ENCODE assay signal across 1 cellular context in the genomic region with DNA sequence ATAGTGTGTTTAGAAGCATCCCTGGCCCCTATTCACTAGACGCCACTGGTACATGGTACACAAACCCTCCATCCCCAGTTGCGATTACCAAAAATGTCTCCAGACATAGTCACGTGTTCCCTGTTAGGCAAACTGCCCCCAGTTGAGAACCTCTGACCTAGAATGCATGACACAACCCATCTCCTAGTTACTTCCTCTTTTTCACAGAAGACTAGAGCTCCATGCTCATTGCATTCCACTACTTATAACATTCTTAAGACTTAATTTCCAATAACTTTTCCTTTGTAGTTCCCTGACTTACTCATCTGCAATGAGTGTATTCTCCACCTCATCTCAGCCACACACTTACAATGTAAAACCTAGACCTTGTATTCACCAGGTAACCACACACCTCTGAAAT.
A peak's percentile ranks its signal among the peaks of the same experiment; 100 is the strongest.
TF ChIP-seq lines count a peak whose summit lies in the region.

No MANE protein-coding gene starts in this region.

TF ChIP-seq in K562, 482 proteins besides CTCF, POLR2A, EP300 and RAD21 (continued from another document and continues in another):
- TF ChIP-seq CHAMP1 (IDR thresholded peaks at IDR 0.05): peak; percentile 71
- TF ChIP-seq, protein P1, sequence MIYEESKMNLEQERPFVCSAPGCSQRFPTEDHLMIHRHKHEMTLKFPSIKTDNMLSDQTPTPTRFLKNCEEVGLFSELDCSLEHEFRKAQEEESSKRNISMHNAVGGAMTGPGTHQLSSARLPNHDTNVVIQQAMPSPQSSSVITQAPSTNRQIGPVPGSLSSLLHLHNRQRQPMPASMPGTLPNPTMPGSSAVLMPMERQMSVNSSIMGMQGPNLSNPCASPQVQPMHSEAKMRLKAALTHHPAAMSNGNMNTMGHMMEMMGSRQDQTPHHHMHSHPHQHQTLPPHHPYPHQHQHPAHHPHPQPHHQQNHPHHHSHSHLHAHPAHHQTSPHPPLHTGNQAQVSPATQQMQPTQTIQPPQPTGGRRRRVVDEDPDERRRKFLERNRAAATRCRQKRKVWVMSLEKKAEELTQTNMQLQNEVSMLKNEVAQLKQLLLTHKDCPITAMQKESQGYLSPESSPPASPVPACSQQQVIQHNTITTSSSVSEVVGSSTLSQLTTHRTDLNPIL (CRISPR knock-in tag; IDR thresholded peaks at IDR 0.05): no peak
- TF ChIP-seq, protein P2, sequence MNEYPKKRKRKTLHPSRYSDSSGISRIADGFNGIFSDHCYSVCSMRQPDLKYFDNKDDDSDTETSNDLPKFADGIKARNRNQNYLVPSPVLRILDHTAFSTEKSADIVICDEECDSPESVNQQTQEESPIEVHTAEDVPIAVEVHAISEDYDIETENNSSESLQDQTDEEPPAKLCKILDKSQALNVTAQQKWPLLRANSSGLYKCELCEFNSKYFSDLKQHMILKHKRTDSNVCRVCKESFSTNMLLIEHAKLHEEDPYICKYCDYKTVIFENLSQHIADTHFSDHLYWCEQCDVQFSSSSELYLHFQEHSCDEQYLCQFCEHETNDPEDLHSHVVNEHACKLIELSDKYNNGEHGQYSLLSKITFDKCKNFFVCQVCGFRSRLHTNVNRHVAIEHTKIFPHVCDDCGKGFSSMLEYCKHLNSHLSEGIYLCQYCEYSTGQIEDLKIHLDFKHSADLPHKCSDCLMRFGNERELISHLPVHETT (CRISPR knock-in tag; conservative IDR thresholded peaks at IDR 0.05 in 1 of 2, IDR thresholded peaks at IDR 0.05 in 1 of 2): no peak
- TF ChIP-seq ZNF764 (CRISPR knock-in tag; IDR thresholded peaks at IDR 0.05; ENCODE audit: low read depth): no peak
- TF ChIP-seq, protein P3, sequence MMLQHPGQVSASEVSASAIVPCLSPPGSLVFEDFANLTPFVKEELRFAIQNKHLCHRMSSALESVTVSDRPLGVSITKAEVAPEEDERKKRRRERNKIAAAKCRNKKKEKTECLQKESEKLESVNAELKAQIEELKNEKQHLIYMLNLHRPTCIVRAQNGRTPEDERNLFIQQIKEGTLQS (IDR thresholded peaks at IDR 0.05): no peak
- TF ChIP-seq, protein P3 (CRISPR knock-in tag; conservative IDR thresholded peaks at IDR 0.05): no peak
- no peak for TF ChIP-seq IRF2 (CRISPR knock-in tag; IDR thresholded peaks at IDR 0.05)
- TF ChIP-seq PTTG1 (tag; IDR thresholded peaks at IDR 0.05; ENCODE audit: low read depth): no peak
- TF ChIP-seq POLR2B (IDR thresholded peaks at IDR 0.05; ENCODE audit: low read depth, partially characterized antibody): no peak
- peak; percentile 88 for TF ChIP-seq RAD51 (IDR thresholded peaks at IDR 0.05; ENCODE audit: borderline replicate concordance, low read depth)
- no peak for TF ChIP-seq SMC3 (conservative IDR thresholded peaks at IDR 0.05; ENCODE audit: insufficient read depth, low read depth, low read length)
- TF ChIP-seq ZNF766 (CRISPR knock-in tag; conservative IDR thresholded peaks at IDR 0.05): no peak
- no peak for TF ChIP-seq ZNF347 (CRISPR knock-in tag; IDR thresholded peaks at IDR 0.05; ENCODE audit: low read depth)
- no peak for TF ChIP-seq RCOR1 (IDR thresholded peaks at IDR 0.05; ENCODE audit: borderline replicate concordance in 1 of 2, low read depth in 2 of 2, low read length in 2 of 2)
- no peak for TF ChIP-seq ZC3H8 (IDR thresholded peaks at IDR 0.05)
- TF ChIP-seq SOX6 (IDR thresholded peaks at IDR 0.05): no peak
- TF ChIP-seq SMAD2 (IDR thresholded peaks at IDR 0.05; ENCODE audit: low read depth, low read length): no peak
- TF ChIP-seq, protein P4, sequence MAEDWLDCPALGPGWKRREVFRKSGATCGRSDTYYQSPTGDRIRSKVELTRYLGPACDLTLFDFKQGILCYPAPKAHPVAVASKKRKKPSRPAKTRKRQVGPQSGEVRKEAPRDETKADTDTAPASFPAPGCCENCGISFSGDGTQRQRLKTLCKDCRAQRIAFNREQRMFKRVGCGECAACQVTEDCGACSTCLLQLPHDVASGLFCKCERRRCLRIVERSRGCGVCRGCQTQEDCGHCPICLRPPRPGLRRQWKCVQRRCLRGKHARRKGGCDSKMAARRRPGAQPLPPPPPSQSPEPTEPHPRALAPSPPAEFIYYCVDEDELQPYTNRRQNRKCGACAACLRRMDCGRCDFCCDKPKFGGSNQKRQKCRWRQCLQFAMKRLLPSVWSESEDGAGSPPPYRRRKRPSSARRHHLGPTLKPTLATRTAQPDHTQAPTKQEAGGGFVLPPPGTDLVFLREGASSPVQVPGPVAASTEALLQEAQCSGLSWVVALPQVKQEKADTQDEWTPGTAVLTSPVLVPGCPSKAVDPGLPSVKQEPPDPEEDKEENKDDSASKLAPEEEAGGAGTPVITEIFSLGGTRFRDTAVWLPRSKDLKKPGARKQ (CRISPR knock-in tag; IDR thresholded peaks at IDR 0.05): no peak
- TF ChIP-seq MGA (IDR thresholded peaks at IDR 0.05): no peak; the same call in 1 of the 2 replicates
- no peak for TF ChIP-seq PBX2 (CRISPR knock-in tag; IDR thresholded peaks at IDR 0.05; ENCODE audit: low read depth)
- no peak for TF ChIP-seq PBX2 (tag; conservative IDR thresholded peaks at IDR 0.05; ENCODE audit: low read depth)
- no peak for TF ChIP-seq ZNF280B (CRISPR knock-in tag; IDR thresholded peaks at IDR 0.05)
- TF ChIP-seq TOE1 (IDR thresholded peaks at IDR 0.05; ENCODE audit: borderline replicate concordance): peak; percentile 85
- TF ChIP-seq TOE1 (CRISPR knock-in tag; IDR thresholded peaks at IDR 0.05; ENCODE audit: borderline replicate concordance, low read depth): no peak
- TF ChIP-seq RBM15 (IDR thresholded peaks at IDR 0.05; ENCODE audit: insufficient read depth, low read length): no peak
- TF ChIP-seq, protein P5, sequence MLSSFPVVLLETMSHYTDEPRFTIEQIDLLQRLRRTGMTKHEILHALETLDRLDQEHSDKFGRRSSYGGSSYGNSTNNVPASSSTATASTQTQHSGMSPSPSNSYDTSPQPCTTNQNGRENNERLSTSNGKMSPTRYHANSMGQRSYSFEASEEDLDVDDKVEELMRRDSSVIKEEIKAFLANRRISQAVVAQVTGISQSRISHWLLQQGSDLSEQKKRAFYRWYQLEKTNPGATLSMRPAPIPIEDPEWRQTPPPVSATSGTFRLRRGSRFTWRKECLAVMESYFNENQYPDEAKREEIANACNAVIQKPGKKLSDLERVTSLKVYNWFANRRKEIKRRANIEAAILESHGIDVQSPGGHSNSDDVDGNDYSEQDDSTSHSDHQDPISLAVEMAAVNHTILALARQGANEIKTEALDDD (IDR thresholded peaks at IDR 0.05): peak; percentile 67
